1 cellular context compared by ENCODE assay signal in the genomic region with DNA sequence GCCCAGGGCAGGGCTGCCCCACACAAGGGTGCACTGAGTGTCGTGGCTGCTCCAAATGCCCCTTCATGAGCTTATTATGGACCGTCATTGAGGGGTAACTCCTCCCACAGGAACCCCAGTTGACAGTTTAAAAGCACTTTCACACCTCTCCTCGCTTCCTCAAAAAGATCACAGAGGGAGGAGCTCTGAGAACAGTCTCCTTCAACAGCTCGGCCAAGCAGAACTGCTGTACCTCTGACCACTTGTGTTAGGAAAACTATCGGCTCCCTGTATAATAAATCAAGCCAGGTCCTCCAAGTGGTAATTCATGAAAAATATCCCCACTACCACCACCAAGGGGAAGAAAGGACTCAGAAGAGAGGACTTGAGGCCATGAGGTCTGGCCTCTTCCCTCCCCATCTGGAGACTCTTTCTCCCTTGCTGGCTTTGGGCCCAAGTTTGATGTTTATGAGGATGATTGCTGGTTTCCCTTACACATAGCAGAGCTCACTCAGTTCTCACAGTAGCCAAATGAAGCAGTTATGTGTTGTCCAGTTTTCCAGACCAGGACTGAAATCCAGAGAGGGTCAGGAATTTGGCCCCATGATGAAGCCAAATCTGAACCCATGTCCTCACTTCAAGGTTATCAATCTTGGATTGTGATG.
A peak's percentile ranks its signal among the peaks of the same experiment; 100 is the strongest.
TF ChIP-seq lines count a peak whose summit lies in the region.

No MANE protein-coding gene starts in this region.

TF ChIP-seq in HEK293, 187 proteins besides CTCF, POLR2A, EP300 and RAD21 (continued from another document):
- TF ChIP-seq ZBTB17 (tag by site-specific recombination; IDR thresholded peaks at IDR 0.05) (0 out of 2 replicates have a peak, but pooled peaks have one; percentile 27), ZNF341 (tag by site-specific recombination; IDR thresholded peaks at IDR 0.05; ENCODE audit: low read depth) (peak; percentile 64)
